ENCODE assay signal across 18 cellular contexts in genomic region chr1:47689894-47690293, GRCh38.
DNase-seq lines count a peak whose midpoint lies in the region; ATAC-seq and TF ChIP-seq lines count a peak whose summit lies in the region.
"Had no signal": no experiment of that assay in that cellular context is flagged by ENCODE, and none has a peak within 500 bp of the region (broad histone marks: within the 10 kb centered on the region; RNA-seq: fewer than 3 reads in every experiment).

No MANE protein-coding gene starts in this region.

- H3K9me3 ChIP-seq in neural progenitor cell (ENCODE audit: low read depth), result no peaks in the 10 kb centered on the region
- no peaks in the 10 kb centered on the region for H3K9me3 ChIP-seq in effector memory CD4-positive, alpha-beta T cell (ENCODE audit: control insufficient read depth, low read length)
- H3K9me3 ChIP-seq: BE2C, HAP-1 had no signal

- H3K36me3 Mint-ChIP-seq in neural progenitor cell (no peaks in the 10 kb centered on the region), type B pancreatic cell (no peaks in the 10 kb centered on the region)
- H3K36me3 Mint-ChIP-seq in activated naive CD8-positive, alpha-beta T cell treated with anti-CD3 and anti-CD28 coated beads, Interleukin-2, amount 50 U/mL, for 24 hours (ENCODE audit: low read depth), result no peaks in the 10 kb centered on the region
- H3K36me3 Mint-ChIP-seq: CD4-positive, alpha-beta memory T cell had no signal

- no peak overlapping the region for H3K9ac ChIP-seq in neural progenitor cell

- H3K9me3 Mint-ChIP-seq in neural progenitor cell (no peaks in the 10 kb centered on the region), type B pancreatic cell (no peaks in the 10 kb centered on the region)
- H3K9me3 Mint-ChIP-seq in activated naive CD8-positive, alpha-beta T cell treated with anti-CD3 and anti-CD28 coated beads, Interleukin-2, amount 50 U/mL, for 24 hours, result no peaks in the 10 kb centered on the region

- H3K27me3 Mint-ChIP-seq in neural progenitor cell (ENCODE audit: insufficient read depth, low read depth), result peaks cover 17% of the 10 kb centered on the region
- peaks cover 40% of the 10 kb centered on the region for H3K27me3 Mint-ChIP-seq in type B pancreatic cell
- H3K27me3 Mint-ChIP-seq in activated naive CD8-positive, alpha-beta T cell treated with anti-CD3 and anti-CD28 coated beads, Interleukin-2, amount 50 U/mL, for 24 hours, result peaks cover 20% of the 10 kb centered on the region

- H2AFZ ChIP-seq in neural progenitor cell (replicated peaks), result peak overlapping the region; percentile 70

- H3K27ac Mint-ChIP-seq in neural progenitor cell, result no peak overlapping the region
- no peak overlapping the region for H3K27ac Mint-ChIP-seq in type B pancreatic cell
- no peak overlapping the region for H3K27ac Mint-ChIP-seq in activated naive CD8-positive, alpha-beta T cell treated with anti-CD3 and anti-CD28 coated beads, Interleukin-2, amount 50 U/mL, for 24 hours
- H3K27ac Mint-ChIP-seq: CD4-positive, alpha-beta memory T cell had no signal

- no peaks in the 10 kb centered on the region for H3K79me2 ChIP-seq in neural progenitor cell (ENCODE audit: low read depth)

- H3K4me3 Mint-ChIP-seq in neural progenitor cell (no peak overlapping the region), type B pancreatic cell (peak overlapping the region; percentile 4)
- no peak overlapping the region for H3K4me3 Mint-ChIP-seq in activated naive CD8-positive, alpha-beta T cell treated with anti-CD3 and anti-CD28 coated beads, Interleukin-2, amount 50 U/mL, for 24 hours
- H3K4me3 Mint-ChIP-seq: CD4-positive, alpha-beta memory T cell had no signal

- peaks cover 50% of the 10 kb centered on the region for H3F3A ChIP-seq in neural progenitor cell (ENCODE audit: low read depth)

- peak; percentile 17 for DNase-seq in NCI-H2227 (lab: John Stamatoyannopoulos, UW; ENCODE audit: unreplicated experiment)
- DNase-seq in NCI-H2227 treated with DMSO at 0.1 percent for 48 hours (lab: John Stamatoyannopoulos, UW), result no peak
- peak; percentile 48 for DNase-seq in ecto neural progenitor cell (ENCODE audit: low spot score)
- no peak for DNase-seq in neural progenitor cell (ENCODE audit: low spot score)
- DNase-seq in type B pancreatic cell (ENCODE audit: extremely low spot score, unreplicated experiment), result peak; percentile 49
- no peak for DNase-seq in effector memory CD4-positive, alpha-beta T cell
- no peak for DNase-seq in activated naive CD8-positive, alpha-beta T cell treated with anti-CD3 and anti-CD28 coated beads, Interleukin-2, amount 50 U/mL, for 24 hours
- DNase-seq: BE2C; Calu3; CD4-positive, alpha-beta memory T cell; DMS53; NCI-H187 treated with DMSO at 0.1 percent for 48 hours; NCI-H446 treated with DMSO at 0.1 percent for 48 hours; NCI-H748 treated with DMSO at 0.1 percent for 48 hours; OCI-M1 had no signal

- H3K4me1 Mint-ChIP-seq in neural progenitor cell (peaks cover 40% of the 10 kb centered on the region), type B pancreatic cell (ENCODE audit: unreplicated experiment) (peaks cover 56% of the 10 kb centered on the region)
- no peaks in the 10 kb centered on the region for H3K4me1 Mint-ChIP-seq in activated naive CD8-positive, alpha-beta T cell treated with anti-CD3 and anti-CD28 coated beads, Interleukin-2, amount 50 U/mL, for 24 hours
- H3K4me1 Mint-ChIP-seq: CD4-positive, alpha-beta memory T cell had no signal

- no peak overlapping the region for H3K4me2 ChIP-seq in neural progenitor cell

- H4K20me1 ChIP-seq in neural progenitor cell (ENCODE audit: low read depth), result no peaks in the 10 kb centered on the region

- ATAC-seq in HG03442 (IDR thresholded peaks at IDR 0.05; ENCODE audit: unreplicated experiment), result no peak
- ATAC-seq in activated naive CD8-positive, alpha-beta T cell treated with anti-CD3 and anti-CD28 coated beads, Interleukin-2, amount 50 U/mL, for 24 hours, result no peak

- peaks cover 83% of the 10 kb centered on the region for H3K4me1 ChIP-seq in neural progenitor cell
- no peaks in the 10 kb centered on the region for H3K4me1 ChIP-seq in effector memory CD4-positive, alpha-beta T cell (ENCODE audit: control insufficient read depth, insufficient read depth, low read length, poor library complexity, severe bottlenecking)
- H3K4me1 ChIP-seq: BE2C, HAP-1 had no signal

- TF ChIP-seq CTCF in neural progenitor cell (IDR thresholded peaks at IDR 0.05) (no peak), type B pancreatic cell (conservative IDR thresholded peaks at IDR 0.05) (no peak)

- no peak overlapping the region for H3K4me3 ChIP-seq in neural progenitor cell
- H3K4me3 ChIP-seq in effector memory CD4-positive, alpha-beta T cell (ENCODE audit: insufficient read depth, low read depth, low read length, poor library complexity, severe bottlenecking), result no peak overlapping the region
- H3K4me3 ChIP-seq: HAP-1 had no signal

- H3K27ac ChIP-seq in neural progenitor cell, result no peak overlapping the region
- H3K27ac ChIP-seq in effector memory CD4-positive, alpha-beta T cell (ENCODE audit: insufficient read depth, low read length, poor library complexity, severe bottlenecking), result no peak overlapping the region
- H3K27ac ChIP-seq: 22Rv1 had no signal

- H3K36me3 ChIP-seq in neural progenitor cell, result no peaks in the 10 kb centered on the region
- no peaks in the 10 kb centered on the region for H3K36me3 ChIP-seq in effector memory CD4-positive, alpha-beta T cell (ENCODE audit: control insufficient read depth, insufficient read depth, low read length)
- H3K36me3 ChIP-seq: BE2C, HAP-1 had no signal

- no peaks in the 10 kb centered on the region for H3K27me3 ChIP-seq in neural progenitor cell
- H3K27me3 ChIP-seq in effector memory CD4-positive, alpha-beta T cell (replicated peaks; ENCODE audit: control insufficient read depth, insufficient read depth, low read length, poor library complexity, severe bottlenecking), result no peaks in the 10 kb centered on the region
- H3K27me3 ChIP-seq: BE2C had no signal

Comparison
In these comparisons a context has a peak if more than half of its experiments do, and no peak if none do; other contexts are left out.
1. DNase-seq: peak in NCI-H2227 (single experiment), ecto neural progenitor cell (single experiment) and type B pancreatic cell (single experiment); none in NCI-H2227 treated with DMSO at 0.1 percent for 48 hours (single experiment), neural progenitor cell (single experiment), effector memory CD4-positive, alpha-beta T cell (0 of 3) and activated naive CD8-positive, alpha-beta T cell treated with anti-CD3 and anti-CD28 coated beads, Interleukin-2, amount 50 U/mL, for 24 hours (single experiment).